Comparison of ENCODE assay signal across 9 cellular contexts in genomic region chr17:35808962-35809854, GRCh38. TPM values are rescaled to one million over a fixed set of nuclear protein-coding genes. Genes with fewer than 3 reads are reported as not detected.
DNase-seq lines count a peak whose midpoint lies in the region; ATAC-seq, FAIRE-seq and TF ChIP-seq lines count a peak whose summit lies in the region.
"Had no signal": no experiment of that assay in that cellular context is flagged by ENCODE, and none has a peak within 500 bp of the region (broad histone marks: within the 10 kb centered on the region; RNA-seq: fewer than 3 reads in every experiment).

Gene TAF15 (plus strand): TSS chr17:35809484. CDS start chr17:35809570, 86 bp downstream.

- peak within 1 kb of the TSS; percentile 96 to 98 for H3K4me3 ChIP-seq in kidney (ENCODE audit: low read length in 2 of 2)

- H3K27ac ChIP-seq in kidney (ENCODE audit: low read depth in 2 of 2, low read length in 2 of 2) = peak within 1 kb of the TSS; percentile 97

- FAIRE-seq in kidney (lab: Jason Lieb, UNC) = no peak
- FAIRE-seq: islet of Langerhans had no signal

- peak; percentile 70 for TF ChIP-seq CTCF in kidney (IDR thresholded peaks at IDR 0.05; ENCODE audit: borderline replicate concordance, extremely low read depth, insufficient read depth)

- H3K9ac ChIP-seq in kidney (ENCODE audit: low read length in 2 of 2) = peak within 1 kb of the TSS; percentile 91 to 97

- peaks cover 6% of the 10 kb centered on the region in 2 donors for H3K4me1 ChIP-seq in kidney (ENCODE audit: control insufficient read depth in 1 of 2, insufficient read depth in 1 of 2, low read depth in 1 of 2, low read length in 2 of 2)

- ATAC-seq in GM19043 (IDR thresholded peaks at IDR 0.05; ENCODE audit: low read depth, unreplicated experiment) (peak; percentile 79), HG03378 (IDR thresholded peaks at IDR 0.05; ENCODE audit: unreplicated experiment) (peak; percentile 81)

- no peaks in the 10 kb centered on the region for H3K36me3 ChIP-seq in kidney (ENCODE audit: control insufficient read depth in 1 of 2, insufficient read depth in 2 of 2, low read length in 2 of 2)

- DNase-seq in AML-193 (lab: John Stamatoyannopoulos, UW) = peak; percentile 99 to 100
- DNase-seq in NCI-H446 treated with DMSO at 0.1 percent for 48 hours (lab: John Stamatoyannopoulos, UW) = peak; percentile 97
- DNase-seq in activated CD4-positive, CD25-positive, alpha-beta regulatory T cell treated with anti-CD3 and anti-CD28 coated beads, Interleukin-2, amount 50 U/mL, for 72 hours = peak; percentile 96
- DNase-seq in cerebellar nuclear complex (lab: John Stamatoyannopoulos, UW) = peak; percentile 83 to 95
- DNase-seq in kidney = peak; percentile 98
- DNase-seq in stimulated activated CD4-positive, alpha-beta T cell treated with anti-CD3 and anti-CD28 coated beads, Interleukin-15, amount 100 ng/mL, for 24 hours = peak; percentile 97

- no peaks in the 10 kb centered on the region for H3K9me3 ChIP-seq in kidney (ENCODE audit: control insufficient read depth in 1 of 2, low read length in 2 of 2)

- intact Hi-C loops in kidney (cut with DNase I) = loop anchor here (5.0 kb wide), 1 partner anchor 42 kb away; no protein-coding TSS in a partner anchor

RNA-seq across cellular contexts. Expression of gene TAF15, which starts in this region (rescaled TPM):
- 149 TPM for total RNA-seq in kidney
- polyA plus RNA-seq in kidney (ENCODE audit: insufficient read depth, low read depth, low replicate concordance) = 66.3 TPM

Comparison
In these comparisons a context has a peak if more than half of its experiments do, and no peak if none do; other contexts are left out.
1. Peak in every context shown above with its lines: DNase-seq, ATAC-seq, H3K4me3 ChIP-seq and H3K27ac ChIP-seq.